2 cellular contexts compared by ENCODE assay signal in genomic region chr21:44896561-44897286, GRCh38.
TF ChIP-seq lines count a peak whose summit lies in the region.

No MANE protein-coding gene starts in this region.

TF ChIP-seq in HEK293, 187 proteins besides CTCF, POLR2A, EP300 and RAD21 (continues in another document):
- TF ChIP-seq ZNF423 (tag by site-specific recombination; IDR thresholded peaks at IDR 0.05) (no peak), ZBTB8A (tag by site-specific recombination; IDR thresholded peaks at IDR 0.05) (no peak), EGR2 (tag by site-specific recombination; IDR thresholded peaks at IDR 0.05; ENCODE audit: low read depth) (peak; percentile 65), ZBTB20 (tag by site-specific recombination; IDR thresholded peaks at IDR 0.05) (no peak), ZNF239 (tag by site-specific recombination; IDR thresholded peaks at IDR 0.05) (no peak), ZNF362 (tag by site-specific recombination; IDR thresholded peaks at IDR 0.05) (no peak), ZNF747 (tag by site-specific recombination; IDR thresholded peaks at IDR 0.05) (no peak), ZNF629 (tag by site-specific recombination; IDR thresholded peaks at IDR 0.05) (no peak), ZEB2 (tag by site-specific recombination; IDR thresholded peaks at IDR 0.05) (no peak), ZNF660 (tag by site-specific recombination; IDR thresholded peaks at IDR 0.05) (no peak), KLF9 (tag by site-specific recombination; IDR thresholded peaks at IDR 0.05; ENCODE audit: low read depth) (peak; percentile 67), MEIS1 (CRISPR knock-in tag; IDR thresholded peaks at IDR 0.05; ENCODE audit: borderline replicate concordance) (no peak), SALL2 (tag by site-specific recombination; IDR thresholded peaks at IDR 0.05; ENCODE audit: borderline replicate concordance) (no peak), ZBTB48 (tag by site-specific recombination; IDR thresholded peaks at IDR 0.05) (no peak), ZNF837 (tag by site-specific recombination; IDR thresholded peaks at IDR 0.05) (no peak), AEBP2 (tag by site-specific recombination; IDR thresholded peaks at IDR 0.05; ENCODE audit: borderline replicate concordance) (no peak), ZNF16 (tag by site-specific recombination; IDR thresholded peaks at IDR 0.05; ENCODE audit: low read depth) (no peak), ZBTB44 (tag by site-specific recombination; IDR thresholded peaks at IDR 0.05) (no peak), ZXDB (tag by site-specific recombination; IDR thresholded peaks at IDR 0.05) (no peak), ZFHX2 (tag by site-specific recombination; conservative IDR thresholded peaks at IDR 0.05) (peak; percentile 58), ZNF548 (tag by site-specific recombination; IDR thresholded peaks at IDR 0.05) (no peak)
- TF ChIP-seq, protein P1, sequence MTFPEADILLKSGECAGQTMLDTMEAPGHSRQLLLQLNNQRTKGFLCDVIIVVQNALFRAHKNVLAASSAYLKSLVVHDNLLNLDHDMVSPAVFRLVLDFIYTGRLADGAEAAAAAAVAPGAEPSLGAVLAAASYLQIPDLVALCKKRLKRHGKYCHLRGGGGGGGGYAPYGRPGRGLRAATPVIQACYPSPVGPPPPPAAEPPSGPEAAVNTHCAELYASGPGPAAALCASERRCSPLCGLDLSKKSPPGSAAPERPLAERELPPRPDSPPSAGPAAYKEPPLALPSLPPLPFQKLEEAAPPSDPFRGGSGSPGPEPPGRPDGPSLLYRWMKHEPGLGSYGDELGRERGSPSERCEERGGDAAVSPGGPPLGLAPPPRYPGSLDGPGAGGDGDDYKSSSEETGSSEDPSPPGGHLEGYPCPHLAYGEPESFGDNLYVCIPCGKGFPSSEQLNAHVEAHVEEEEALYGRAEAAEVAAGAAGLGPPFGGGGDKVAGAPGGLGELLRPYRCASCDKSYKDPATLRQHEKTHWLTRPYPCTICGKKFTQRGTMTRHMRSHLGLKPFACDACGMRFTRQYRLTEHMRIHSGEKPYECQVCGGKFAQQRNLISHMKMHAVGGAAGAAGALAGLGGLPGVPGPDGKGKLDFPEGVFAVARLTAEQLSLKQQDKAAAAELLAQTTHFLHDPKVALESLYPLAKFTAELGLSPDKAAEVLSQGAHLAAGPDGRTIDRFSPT (tag by site-specific recombination; IDR thresholded peaks at IDR 0.05): no peak
- TF ChIP-seq, protein P2, sequence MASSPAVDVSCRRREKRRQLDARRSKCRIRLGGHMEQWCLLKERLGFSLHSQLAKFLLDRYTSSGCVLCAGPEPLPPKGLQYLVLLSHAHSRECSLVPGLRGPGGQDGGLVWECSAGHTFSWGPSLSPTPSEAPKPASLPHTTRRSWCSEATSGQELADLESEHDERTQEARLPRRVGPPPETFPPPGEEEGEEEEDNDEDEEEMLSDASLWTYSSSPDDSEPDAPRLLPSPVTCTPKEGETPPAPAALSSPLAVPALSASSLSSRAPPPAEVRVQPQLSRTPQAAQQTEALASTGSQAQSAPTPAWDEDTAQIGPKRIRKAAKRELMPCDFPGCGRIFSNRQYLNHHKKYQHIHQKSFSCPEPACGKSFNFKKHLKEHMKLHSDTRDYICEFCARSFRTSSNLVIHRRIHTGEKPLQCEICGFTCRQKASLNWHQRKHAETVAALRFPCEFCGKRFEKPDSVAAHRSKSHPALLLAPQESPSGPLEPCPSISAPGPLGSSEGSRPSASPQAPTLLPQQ (tag by site-specific recombination; IDR thresholded peaks at IDR 0.05): no peak

TF ChIP-seq in H1, 55 proteins besides CTCF, POLR2A, EP300 and RAD21:
- TF ChIP-seq HDAC2 (IDR thresholded peaks at IDR 0.05; ENCODE audit: borderline replicate concordance in 1 of 2, low read depth in 2 of 2, low read length in 2 of 2) (no peak), FOSL1 (IDR thresholded peaks at IDR 0.05; ENCODE audit: insufficient read depth, low read depth, low read length) (no peak), RXRA (IDR thresholded peaks at IDR 0.05; ENCODE audit: insufficient read depth, low read depth, low read length) (no peak), ASH2L (IDR thresholded peaks at IDR 0.05; ENCODE audit: low read length) (no peak), SAP30 (IDR thresholded peaks at IDR 0.05; ENCODE audit: insufficient read depth, insufficient replicate concordance, low read length) (no peak), CEBPB (IDR thresholded peaks at IDR 0.05; ENCODE audit: low read depth, low read length) (no peak), POLR2AphosphoS5 (IDR thresholded peaks at IDR 0.05; ENCODE audit: low read depth, low read length) (no peak), TAF1 (IDR thresholded peaks at IDR 0.05; ENCODE audit: low read depth, low read length) (no peak), PHF8 (conservative IDR thresholded peaks at IDR 0.05; ENCODE audit: low read depth, low read length) (no peak)
